8 cellular contexts compared by ENCODE assay signal in the genomic region with DNA sequence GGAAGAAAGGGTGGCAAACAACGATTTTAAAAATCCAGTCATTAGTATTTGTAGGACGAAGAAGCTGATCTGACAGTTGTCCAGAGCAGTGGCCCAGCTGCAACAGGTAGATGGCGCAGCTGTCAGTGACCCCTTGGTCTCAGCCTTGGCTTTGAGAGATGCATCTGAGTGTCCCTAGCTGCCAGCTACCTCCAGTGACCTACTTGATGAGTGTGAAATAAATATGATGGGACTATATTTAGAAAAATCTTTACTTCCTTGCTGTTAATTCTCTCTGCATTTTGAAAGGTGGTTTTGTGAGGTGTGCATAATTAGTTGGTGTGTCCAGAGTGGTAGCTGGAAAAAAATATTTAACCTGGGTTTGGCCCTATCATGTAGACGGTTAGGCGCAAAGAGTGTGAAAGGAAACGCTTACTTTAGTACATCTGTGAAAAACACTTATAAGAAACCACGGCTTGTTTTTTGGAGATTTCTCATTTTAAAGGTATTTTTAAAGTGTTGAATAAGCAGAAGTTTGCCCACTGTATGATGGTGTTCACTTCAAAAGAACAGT. TPM values are rescaled to one million over a fixed set of nuclear protein-coding genes. Genes with fewer than 3 reads are reported as not detected.
A peak's percentile ranks its signal among the peaks of the same experiment; 100 is the strongest.
DNase-seq lines count a peak whose midpoint lies in the region; ATAC-seq, FAIRE-seq and TF ChIP-seq lines count a peak whose summit lies in the region.

No MANE protein-coding gene starts in this region.

- CTCF ChIA-PET in SK-N-SH (lab: Yijun Ruan, JAX) = interaction anchor here (0.7 to 2.8 kb wide), 22 partner anchors 9 to 582 kb away, joined by 3 to 19 read pairs (median 4); partner anchors contain the start of genes HIBCH and OSGEPL1
- CTCF ChIA-PET in endothelial cell of umbilical vein (lab: Charles Lee) = interaction anchor here (0.8 to 4.2 kb wide), 10 partner anchors 10 to 168 kb away, joined by 3 to 27 read pairs (median 6); partner anchors contain the start of gene HIBCH

- H3K9me3 ChIP-seq in SK-N-SH = no peaks in the 10 kb centered on the region
- H3K9me3 ChIP-seq in endothelial cell of umbilical vein (replicated peaks; ENCODE audit: control insufficient read depth, insufficient read depth, low read length) = no peaks in the 10 kb centered on the region
- H3K9me3 ChIP-seq in upper lobe of left lung = no peaks in the 10 kb centered on the region

- intact Hi-C loops in endothelial cell of umbilical vein (cut with micrococcal nuclease) = loop anchor here (2.0 kb wide), 2 partner anchors 28 to 68 kb away; no protein-coding TSS in a partner anchor

- peak; percentile 64 for TF ChIP-seq CTCF in GM10266 (IDR thresholded peaks at IDR 0.05; ENCODE audit: control insufficient read depth, insufficient read depth, low read depth, missing control alignments)
- no peak for TF ChIP-seq CTCF in HL-60 (IDR thresholded peaks at IDR 0.05; ENCODE audit: insufficient read depth, low read length)
- TF ChIP-seq CTCF in SK-N-SH (IDR thresholded peaks at IDR 0.05) = peak; percentile 54
- no peak for TF ChIP-seq CTCF in endothelial cell of umbilical vein (IDR thresholded peaks at IDR 0.05; ENCODE audit: extremely low read depth in 1 of 2, insufficient read depth in 1 of 2, low read depth in 1 of 2, low read length in 2 of 2)
- peak in 3 of 6 experiments; percentile 15 to 51 (median 37) for TF ChIP-seq CTCF in upper lobe of left lung (IDR thresholded peaks at IDR 0.05)

- DNase-seq in GM10266 (ENCODE audit: extremely low spot score) (peak; percentile 77), HL-60 (ENCODE audit: low read depth in 1 of 2, low spot score in 1 of 2) (peak in 1 of 2 experiments; percentile 35), SK-N-SH (no peak), endothelial cell of umbilical vein (ENCODE audit: low read depth, low spot score) (peak; percentile 54), mesendoderm (peak; percentile 78), upper lobe of left lung (peak in 1 of 2 donors; percentile 76)
- DNase-seq in stimulated activated CD8-positive, alpha-beta memory T cell treated with anti-CD3 and anti-CD28 coated beads, Interleukin-4, amount 100 ng/mL, for 48 hours = no peak

- H4K20me1 ChIP-seq in SK-N-SH (ENCODE audit: insufficient read depth) = no peaks in the 10 kb centered on the region
- no peaks in the 10 kb centered on the region for H4K20me1 ChIP-seq in endothelial cell of umbilical vein (replicated peaks; ENCODE audit: control insufficient read depth, extremely low read depth, insufficient read depth, low read length)

- H2BK15ac ChIP-seq in mesendoderm (replicated peaks; ENCODE audit: low read depth) = no peak overlapping the region

- peak overlapping the region; percentile 96 for H2AFZ ChIP-seq in SK-N-SH (ENCODE audit: low read depth)
- peak overlapping the region; percentile 75 for H2AFZ ChIP-seq in endothelial cell of umbilical vein (ENCODE audit: low read depth, low read length)

- POLR2A ChIA-PET in SK-N-SH (lab: Yijun Ruan, JAX) (interaction anchor here (1.6 kb wide), 1 partner anchor 8 kb away, joined by 7 read pairs; no protein-coding TSS in a partner anchor), endothelial cell of umbilical vein (lab: Charles Lee) (interaction anchor here (0.8 to 1.2 kb wide), 2 partner anchors 12 to 25 kb away, joined by 4 to 5 read pairs; no protein-coding TSS in a partner anchor)

- H3K27me3 ChIP-seq in HL-60 (ENCODE audit: insufficient read depth, poor library complexity, severe bottlenecking) (no peaks in the 10 kb centered on the region), SK-N-SH (ENCODE audit: insufficient read depth) (no peaks in the 10 kb centered on the region), endothelial cell of umbilical vein (ENCODE audit: control insufficient read depth in 2 of 2, insufficient read depth in 2 of 2, low read length in 2 of 2) (no peaks in the 10 kb centered on the region), mesendoderm (ENCODE audit: insufficient read depth, low read length, poor library complexity) (no peaks in the 10 kb centered on the region), upper lobe of left lung (no peaks in the 10 kb centered on the region)

- H3K23ac ChIP-seq in mesendoderm (ENCODE audit: low read length) = no peak overlapping the region

- peak; percentile 12 for FAIRE-seq in endothelial cell of umbilical vein (lab: Jason Lieb, UNC)

- ATAC-seq in GM21447 (IDR thresholded peaks at IDR 0.05; ENCODE audit: unreplicated experiment) = peak; percentile 84
- peak; percentile 39 to 45 for ATAC-seq in upper lobe of left lung (ENCODE audit: low FRiP score in 2 of 2)

- H3K79me2 ChIP-seq in SK-N-SH (ENCODE audit: insufficient read depth) (no peaks in the 10 kb centered on the region), endothelial cell of umbilical vein (ENCODE audit: control insufficient read depth, insufficient read depth, low read length) (peaks cover 34% of the 10 kb centered on the region), mesendoderm (ENCODE audit: control insufficient read depth, insufficient read depth, low read length) (no peaks in the 10 kb centered on the region)

- no peak overlapping the region for H2AK5ac ChIP-seq in mesendoderm (ENCODE audit: low read length)

- H3K4me3 ChIP-seq in HL-60 (replicated peaks; ENCODE audit: insufficient read depth, low read length) = peak overlapping the region; percentile 49
- H3K4me3 ChIP-seq in SK-N-SH (ENCODE audit: low read depth in 2 of 2, low read length in 1 of 2) = peak overlapping the region; percentile 74 to 82
- peak overlapping the region; percentile 58 to 90 (median 67) for H3K4me3 ChIP-seq in endothelial cell of umbilical vein (replicated peaks in 1 of 3; ENCODE audit: insufficient read depth in 1 of 3, low read depth in 1 of 3, low read length in 3 of 3)
- peak overlapping the region; percentile 3 for H3K4me3 ChIP-seq in mesendoderm (ENCODE audit: low read length)
- peak overlapping the region; percentile 50 to 87 (median 79) for H3K4me3 ChIP-seq in upper lobe of left lung

- H3F3A ChIP-seq in SK-N-SH (replicated peaks; ENCODE audit: insufficient read depth) = peaks cover 9% of the 10 kb centered on the region

- no peak overlapping the region for H3K4ac ChIP-seq in mesendoderm (ENCODE audit: low read depth, low read length)

- H4K8ac ChIP-seq in mesendoderm (ENCODE audit: low read depth, low read length) = peak overlapping the region; percentile 91

- BruUV-seq in endothelial cell of umbilical vein (replicated peaks; lab: Mats Ljungman, UMichigan) = TSS peak; percentile 43

- no peaks in the 10 kb centered on the region for H3K9me1 ChIP-seq in endothelial cell of umbilical vein (replicated peaks; ENCODE audit: control insufficient read depth, extremely low read depth, insufficient read depth, low read length)

- dilution Hi-C loops in endothelial cell of umbilical vein (cut with MboI; ENCODE audit: extremely low pct_ligation_motif_present, low sequenced_read_pairs) = no loop called here

- H3K4me1 ChIP-seq in SK-N-SH (ENCODE audit: control insufficient read depth in 1 of 2, insufficient read depth in 2 of 2, low read depth in 1 of 2, low read length in 1 of 2) = peaks cover 4 to 9% of the 10 kb centered on the region in 2 experiments; a peak in 2 of 4 replicates
- H3K4me1 ChIP-seq in endothelial cell of umbilical vein (ENCODE audit: control insufficient read depth, extremely low read depth, insufficient read depth, low read length) = peaks cover 14% of the 10 kb centered on the region
- H3K4me1 ChIP-seq in mesendoderm (ENCODE audit: control insufficient read depth, low read depth, low read length) = peaks cover 2% of the 10 kb centered on the region
- peaks cover 0 to 25% (median 14%) of the 10 kb centered on the region in 4 donors for H3K4me1 ChIP-seq in upper lobe of left lung

- no peaks in the 10 kb centered on the region for H3K79me1 ChIP-seq in mesendoderm (ENCODE audit: low read length)

- no peak overlapping the region for H3K18ac ChIP-seq in mesendoderm (ENCODE audit: low read length)

- peak overlapping the region; percentile 68 for H3K9ac ChIP-seq in SK-N-SH
- H3K9ac ChIP-seq in endothelial cell of umbilical vein (replicated peaks; ENCODE audit: extremely low read depth, insufficient read depth, low read length) = peak overlapping the region; percentile 77
- H3K9ac ChIP-seq in mesendoderm (ENCODE audit: low read length) = peak overlapping the region; percentile 56

- H3K27ac ChIP-seq in HL-60 (replicated peaks) = peak overlapping the region; percentile 59
- H3K27ac ChIP-seq in SK-N-SH (ENCODE audit: low read depth in 2 of 2, low read length in 1 of 2) = peak overlapping the region in 1 of 2 experiments; percentile 29; a peak in 2 of 4 replicates
- peak overlapping the region; percentile 73 for H3K27ac ChIP-seq in endothelial cell of umbilical vein (ENCODE audit: insufficient read depth, low read depth, low read length)
- no peak overlapping the region for H3K27ac ChIP-seq in mesendoderm (ENCODE audit: low read depth, low read length)
- peak overlapping the region; percentile 90 to 97 (median 94) for H3K27ac ChIP-seq in upper lobe of left lung

- H2BK5ac ChIP-seq in mesendoderm (ENCODE audit: low read length) = no peak overlapping the region

- H3K36me3 ChIP-seq in SK-N-SH (replicated peaks in 1 of 2; ENCODE audit: control insufficient read depth in 1 of 2, insufficient read depth in 2 of 2, low read length in 1 of 2) (no peaks in the 10 kb centered on the region), endothelial cell of umbilical vein (ENCODE audit: control insufficient read depth in 2 of 2, extremely low read depth in 1 of 2, insufficient read depth in 2 of 2, low read length in 2 of 2) (no peaks in the 10 kb centered on the region), mesendoderm (ENCODE audit: control insufficient read depth, insufficient read depth, low read length) (no peaks in the 10 kb centered on the region), upper lobe of left lung (no peaks in the 10 kb centered on the region)

- WGBS in SK-N-SH (ENCODE audit: low lambda C conversion rate) = 53% methylated on average over 7 of the region's 7 CpGs
- WGBS in mesendoderm (ENCODE audit: extremely low coverage, insufficient coverage, low lambda C conversion rate) = no CpG with 5 or more reads among the region's 7 CpGs
- WGBS in upper lobe of left lung, 2 donors = 14 to 18% methylated on average over 7 of the region's 7 CpGs

- H3K4me2 ChIP-seq in SK-N-SH (peak overlapping the region; percentile 93), endothelial cell of umbilical vein (ENCODE audit: insufficient read depth, low read length) (peak overlapping the region; percentile 99), mesendoderm (ENCODE audit: low read length) (peak overlapping the region; percentile 81)

- peak overlapping the region; percentile 78 for H3K56ac ChIP-seq in mesendoderm (ENCODE audit: low read length)

- no peak overlapping the region for H4K5ac ChIP-seq in mesendoderm (ENCODE audit: low read length)

- H2BK120ac ChIP-seq in mesendoderm (ENCODE audit: low read depth, low read length) = no peak overlapping the region

- TF ChIP-seq POLR2A in endothelial cell of umbilical vein (IDR thresholded peaks at IDR 0.05; ENCODE audit: low read depth, low read length) (no peak), upper lobe of left lung (IDR thresholded peaks at IDR 0.05) (no peak)

- peak; percentile 62 for TF ChIP-seq RAD21 in SK-N-SH (IDR thresholded peaks at IDR 0.05; ENCODE audit: low read length)

- H3K9me2 ChIP-seq in SK-N-SH = no peaks in the 10 kb centered on the region

- TF ChIP-seq EP300 in SK-N-SH (IDR thresholded peaks at IDR 0.05; ENCODE audit: borderline replicate concordance in 1 of 2, low read depth in 1 of 2, low read length in 1 of 2) (no peak), upper lobe of left lung (IDR thresholded peaks at IDR 0.05) (no peak)

RNA-seq across cellular contexts. Expression of gene INPP1, which starts 1.0 kb away (rescaled TPM):
- 5.7 and 6.4 TPM in 2 replicates for polyA plus RNA-seq in SK-N-SH (2012; rRNA removed)
- 6.3 and 6.5 TPM in 2 replicates for polyA plus RNA-seq in SK-N-SH (2012; cell fraction: cytosol; rRNA removed)
- polyA plus RNA-seq in SK-N-SH (2012; cell fraction: nucleus; rRNA removed) = 10.3 and 14.8 TPM in 2 replicates
- 32.6 and 36.8 TPM in 2 replicates for total RNA-seq in endothelial cell of umbilical vein
- polyA plus RNA-seq in endothelial cell of umbilical vein = 9.3 and 10.6 TPM in 2 replicates
- 15.1 and 15.6 TPM in 2 replicates for polyA plus RNA-seq in endothelial cell of umbilical vein (2011; cell fraction: cytosol; rRNA removed)
- 24.4 and 25.0 TPM in 2 replicates for polyA plus RNA-seq in endothelial cell of umbilical vein (2011; cell fraction: nucleus; rRNA removed)
- polyA plus RNA-seq in endothelial cell of umbilical vein (2012) = 30.3 and 38.4 TPM in 2 replicates
- polyA minus RNA-seq in endothelial cell of umbilical vein = 8.6 and 11.5 TPM in 2 replicates
- 6.8 TPM for polyA minus RNA-seq in endothelial cell of umbilical vein (2011; cell fraction: cytosol; rRNA and poly(A)+ RNA removed)
- 14.1 and 15.2 TPM in 2 replicates for polyA minus RNA-seq in endothelial cell of umbilical vein (2011; cell fraction: nucleus; rRNA and poly(A)+ RNA removed)
- 2.6 TPM for polyA plus RNA-seq in mesendoderm (2013, experiment 1 of 2)
- polyA plus RNA-seq in mesendoderm (2013, experiment 2 of 2) = 2.7 TPM
- total RNA-seq in upper lobe of left lung = 10 to 100 TPM; 17.6 to 37.6 (median 26.9) TPM

RNA-seq across cellular contexts. Expression of gene HIBCH, which starts 24.7 kb away (rescaled TPM):
- 8.4 and 12.2 TPM in 2 replicates for polyA plus RNA-seq in SK-N-SH (2012; rRNA removed)
- polyA plus RNA-seq in SK-N-SH (2012; cell fraction: cytosol; rRNA removed) = 14.1 and 19.3 TPM in 2 replicates
- polyA plus RNA-seq in SK-N-SH (2012; cell fraction: nucleus; rRNA removed) = 5.4 and 12.0 TPM in 2 replicates
- 23.2 and 24.7 TPM in 2 replicates for total RNA-seq in endothelial cell of umbilical vein
- polyA plus RNA-seq in endothelial cell of umbilical vein = 3.3 and 6.4 TPM in 2 replicates
- 10.0 and 10.1 TPM in 2 replicates for polyA plus RNA-seq in endothelial cell of umbilical vein (2011; cell fraction: cytosol; rRNA removed)
- polyA plus RNA-seq in endothelial cell of umbilical vein (2011; cell fraction: nucleus; rRNA removed) = 21.3 and 23.6 TPM in 2 replicates
- 21.3 and 26.5 TPM in 2 replicates for polyA plus RNA-seq in endothelial cell of umbilical vein (2012)
- 20.3 and 21.9 TPM in 2 replicates for polyA minus RNA-seq in endothelial cell of umbilical vein
- 3.2 TPM for polyA minus RNA-seq in endothelial cell of umbilical vein (2011; cell fraction: cytosol; rRNA and poly(A)+ RNA removed)
- polyA minus RNA-seq in endothelial cell of umbilical vein (2011; cell fraction: nucleus; rRNA and poly(A)+ RNA removed) = 40.8 and 53.3 TPM in 2 replicates
- 22.4 TPM for polyA plus RNA-seq in mesendoderm (2013, experiment 1 of 2)
- polyA plus RNA-seq in mesendoderm (2013, experiment 2 of 2) = 21.3 TPM
- 10 to 100 TPM; 10.1 to 24.2 (median 14.7) TPM for total RNA-seq in upper lobe of left lung

Comparison
In these comparisons a context has a peak if more than half of its experiments do, and no peak if none do; other contexts are left out.
1. DNase-seq: peak in GM10266 (single experiment), endothelial cell of umbilical vein (single experiment) and mesendoderm (single experiment); none in SK-N-SH (single experiment) and stimulated activated CD8-positive, alpha-beta memory T cell treated with anti-CD3 and anti-CD28 coated beads, Interleukin-4, amount 100 ng/mL, for 48 hours (single experiment).
2. CTCF ChIP-seq: peak in GM10266 (single experiment) and SK-N-SH (single experiment); none in HL-60 (single experiment) and endothelial cell of umbilical vein (0 of 2).
3. H3K4me3 ChIP-seq: peak in every context shown above with its lines; median percentile 79 in upper lobe of left lung; 78 in SK-N-SH; 67 in endothelial cell of umbilical vein; 49 in HL-60; 3 in mesendoderm.
4. Peak in every context shown above with its lines, with median percentiles within 50 percentile points of each other: H3K4me2 ChIP-seq and H3K9ac ChIP-seq.